Comparison of ENCODE assay signal across 9 cellular contexts in genomic region chr16:970766-971581, GRCh38. TPM values are rescaled to one million over a fixed set of nuclear protein-coding genes. Genes with fewer than 3 reads are reported as not detected.
DNase-seq lines count a peak whose midpoint lies in the region; ATAC-seq, FAIRE-seq and TF ChIP-seq lines count a peak whose summit lies in the region.
"Had no signal": no experiment of that assay in that cellular context is flagged by ENCODE, and none has a peak within 500 bp of the region (broad histone marks: within the 10 kb centered on the region; RNA-seq: fewer than 3 reads in every experiment).

Gene LMF1 (minus strand): TSS chr16:970984. CDS start chr16:970980, 4 bp downstream.

- H2AFZ ChIP-seq in HepG2 (ENCODE audit: low read length): no peak within 1 kb of the TSS

- H3K9me3 ChIP-seq in HepG2 (ENCODE audit: low read length): no peaks in the 10 kb centered on the region

- WGBS in HepG2 (ENCODE audit: low lambda C conversion rate): 3% methylated on average over 15 of the region's 71 CpGs

- peak within 1 kb of the TSS; percentile 84 for H3K27ac ChIP-seq in HepG2 (ENCODE audit: extremely low read length, insufficient read depth, low read length)

- ATAC-seq in GM18907 (IDR thresholded peaks at IDR 0.05; ENCODE audit: unreplicated experiment): peak; percentile 80
- peak; percentile 73 for ATAC-seq in HG03135 (IDR thresholded peaks at IDR 0.05; ENCODE audit: unreplicated experiment)
- peak; percentile 77 for ATAC-seq in HepG2

- H3K4me3 Mint-ChIP-seq in activated CD4-positive, alpha-beta T cell treated with anti-CD3 and anti-CD28 coated beads, Interleukin-2, amount 10 ng/mL, durations not matched to agents 7 days and 5 days: peak within 1 kb of the TSS; percentile 73

- no peaks in the 10 kb centered on the region for H3K79me2 ChIP-seq in HepG2 (ENCODE audit: insufficient read depth, low read length)

- CTCF ChIA-PET in activated CD4-positive, alpha-beta T cell treated with anti-CD3 and anti-CD28 coated beads, Interleukin-2, amount 10 ng/mL, durations not matched to agents 7 days and 5 days (lab: Charles Lee): interaction anchor here (1.4 kb wide), 1 partner anchor 11 kb away, joined by 5 read pairs; the partner anchor contains the start of gene SOX8
- CTCF ChIA-PET in HepG2 (lab: Yijun Ruan, JAX; ENCODE audit: low intra/inter-chr PET ratio, low total read pairs): no interaction called here

- H3K27me3 ChIP-seq in HepG2 (ENCODE audit: control insufficient read depth in 1 of 2, insufficient read depth in 2 of 2, low read length in 2 of 2): peaks cover 4 to 25% of the 10 kb centered on the region in 2 experiments; a peak in 4 of 5 replicates

- DNase-seq in AG08396 (ENCODE audit: low spot score) (peak; percentile 100), NCI-H524 treated with DMSO at 0.1 percent for 48 hours (lab: John Stamatoyannopoulos, UW) (peak; percentile 13), dedifferentiated amniotic fluid mesenchymal stem cell (ENCODE audit: extremely low spot score) (peak; percentile 81), HepG2 (ENCODE audit: low spot score) (peak; percentile 81)
- DNase-seq in activated CD4-positive, alpha-beta T cell treated with anti-CD3 and anti-CD28 coated beads, Interleukin-2, amount 10 ng/mL, durations not matched to agents 7 days and 5 days: peak; percentile 96
- peak; percentile 94 for DNase-seq in stimulated activated CD4-positive, alpha-beta T cell treated with anti-CD3 and anti-CD28 coated beads, Interleukin-2, amount 100 ng/mL, for 4 hours (ENCODE audit: low read depth)

- peaks cover 7% of the 10 kb centered on the region for H3K36me3 Mint-ChIP-seq in activated CD4-positive, alpha-beta T cell treated with anti-CD3 and anti-CD28 coated beads, Interleukin-2, amount 10 ng/mL, durations not matched to agents 7 days and 5 days (ENCODE audit: low read depth)

- TF ChIP-seq POLR2A in HepG2 (IDR thresholded peaks at IDR 0.05; ENCODE audit: insufficient read depth in 1 of 2, low read depth in 2 of 2, low read length in 2 of 2): peak; percentile 66 to 95

- FAIRE-seq in HepG2 (lab: Jason Lieb, UNC): no peak

- H3K36me3 ChIP-seq in HepG2 (replicated peaks in 1 of 2; ENCODE audit: control insufficient read depth in 1 of 2, insufficient read depth in 2 of 2, low read length in 2 of 2): 0 out of 5 replicates have a peak, but pooled peaks cover 0 to 1% of the 10 kb centered on the region in 2 experiments

- H4K20me1 ChIP-seq in HepG2 (ENCODE audit: insufficient read depth, low read length): no peaks in the 10 kb centered on the region; the same call in 1 of the 2 replicates

- in situ Hi-C loops in HepG2 (cut with HindIII; ENCODE audit: extremely low pct_ligation_motif_present, low pct_unique_long_range_greater_than_20kb): no loop called here

- peak within 1 kb of the TSS; percentile 79 for H3K27ac Mint-ChIP-seq in activated CD4-positive, alpha-beta T cell treated with anti-CD3 and anti-CD28 coated beads, Interleukin-2, amount 10 ng/mL, durations not matched to agents 7 days and 5 days

- peak; percentile 19; the same call in 1 of the 2 replicates for TF ChIP-seq RAD21 in HepG2 (CRISPR knock-in tag; IDR thresholded peaks at IDR 0.05)

- H3K4me3 ChIP-seq in HepG2 (replicated peaks in 1 of 3; ENCODE audit: insufficient read depth in 1 of 3, low read depth in 2 of 3, low read length in 3 of 3): peak within 1 kb of the TSS; percentile 83 to 95 (median 86)

- H3K4me2 ChIP-seq in HepG2 (ENCODE audit: low read depth, low read length): peak within 1 kb of the TSS; percentile 99

- POLR2A ChIA-PET in activated CD4-positive, alpha-beta T cell treated with anti-CD3 and anti-CD28 coated beads, Interleukin-2, amount 10 ng/mL, durations not matched to agents 7 days and 5 days (lab: Charles Lee): no interaction called here
- POLR2A ChIA-PET in HepG2 (lab: Yijun Ruan, JAX): interaction anchor here (0.6 to 2.6 kb wide), 4 partner anchors 10 to 183 kb away, joined by 4 to 38 read pairs (median 6); partner anchors contain the start of genes CHTF18, RPUSD1 and SOX8

- peak within 1 kb of the TSS; percentile 91 for H3K9ac ChIP-seq in HepG2 (ENCODE audit: insufficient read depth, low read depth, low read length)

- no peaks in the 10 kb centered on the region for H3K9me3 Mint-ChIP-seq in activated CD4-positive, alpha-beta T cell treated with anti-CD3 and anti-CD28 coated beads, Interleukin-2, amount 10 ng/mL, durations not matched to agents 7 days and 5 days

- H3K4me1 ChIP-seq in HepG2 (ENCODE audit: insufficient read depth, low read length): peaks cover 65% of the 10 kb centered on the region

- TF ChIP-seq EP300 in HepG2 (IDR thresholded peaks at IDR 0.05; ENCODE audit: low read depth in 2 of 2, low read length in 2 of 2) (no peak), HepG2 (CRISPR knock-in tag; IDR thresholded peaks at IDR 0.05; ENCODE audit: borderline replicate concordance) (peak; percentile 32)

- BruUV-seq in HepG2 (replicated peaks; lab: Mats Ljungman, UMichigan): no TSS peak

- H3K27me3 Mint-ChIP-seq in activated CD4-positive, alpha-beta T cell treated with anti-CD3 and anti-CD28 coated beads, Interleukin-2, amount 10 ng/mL, durations not matched to agents 7 days and 5 days: peaks cover 5% of the 10 kb centered on the region

- TF ChIP-seq CTCF in HepG2 (CRISPR knock-in tag; IDR thresholded peaks at IDR 0.05): no peak; the same call in 1 of the 2 replicates

- intact Hi-C loops in HepG2 (cut with micrococcal nuclease; ENCODE audit: unreplicated experiment): loop anchor here (5.0 kb wide), 1 partner anchor 84 kb away; no protein-coding TSS in a partner anchor

- peaks cover 22% of the 10 kb centered on the region for H3K4me1 Mint-ChIP-seq in activated CD4-positive, alpha-beta T cell treated with anti-CD3 and anti-CD28 coated beads, Interleukin-2, amount 10 ng/mL, durations not matched to agents 7 days and 5 days

TF ChIP-seq in HepG2, 621 proteins besides CTCF, POLR2A, EP300 and RAD21 (continues in another document):
- peak; percentile 68 for TF ChIP-seq HNRNPH1 (optimal IDR thresholded peaks at IDR 0.05; ENCODE audit: low read depth, low read length)
- TF ChIP-seq ZNF737 (CRISPR knock-in tag; IDR thresholded peaks at IDR 0.05; ENCODE audit: borderline replicate concordance): no peak
- peak; percentile 83; the same call in 1 of the 2 replicates for TF ChIP-seq TIGD3 (CRISPR knock-in tag; IDR thresholded peaks at IDR 0.05; ENCODE audit: borderline replicate concordance)
- peak; percentile 71; the same call in 1 of the 2 replicates for TF ChIP-seq ZZZ3 (CRISPR knock-in tag; IDR thresholded peaks at IDR 0.05; ENCODE audit: borderline replicate concordance)
- TF ChIP-seq ZNF597 (CRISPR knock-in tag; IDR thresholded peaks at IDR 0.05): no peak
- peak; percentile 86; the same call in 1 of the 2 replicates for TF ChIP-seq DNMT3B (CRISPR knock-in tag; conservative IDR thresholded peaks at IDR 0.05)

RNA-seq across cellular contexts. Expression of gene LMF1, which starts in this region (rescaled TPM):
- total RNA-seq in activated CD4-positive, alpha-beta T cell treated with anti-CD3 and anti-CD28 coated beads, Interleukin-2, amount 10 ng/mL, durations not matched to agents 7 days and 5 days: 10 to 100 TPM; 20.5 to 23.0 TPM
- total RNA-seq in HepG2 (2016; rRNA removed; fragmentation: Illumina TruSeq; extraction: Trizol): 2.3 and 6.8 TPM in 2 replicates
- total RNA-seq in HepG2 (2016; cell fraction: cytosol; rRNA removed; fragmentation: Illumina TruSeq; extraction: Trizol; ENCODE audit: low read depth): 23.4 and 25.3 TPM in 2 replicates
- 1.7 and 5.9 TPM in 2 replicates for total RNA-seq in HepG2 (2016; cell fraction: insoluble cytoplasmic fraction; rRNA removed; fragmentation: Illumina TruSeq; extraction: Trizol)
- 6.7 and 7.2 TPM in 2 replicates for total RNA-seq in HepG2 (2016; cell fraction: membrane; rRNA removed; fragmentation: Illumina TruSeq; extraction: Trizol)
- total RNA-seq in HepG2 (2016; cell fraction: nucleus; rRNA removed; fragmentation: Illumina TruSeq; extraction: Trizol): 6.8 and 8.9 TPM in 2 replicates
- 8.5 and 13.7 TPM in 2 replicates for polyA plus RNA-seq in HepG2 (2011; rRNA removed)
- polyA plus RNA-seq in HepG2 (2011; cell fraction: cytosol; rRNA removed): 6.6 and 9.1 TPM in 2 replicates
- polyA plus RNA-seq in HepG2 (2011; cell fraction: nucleus; rRNA removed): 21.9 and 22.4 TPM in 2 replicates
- 7.4 and 13.7 TPM in 2 replicates for polyA plus RNA-seq in HepG2 (2012)
- polyA plus RNA-seq in HepG2 (2016; cell fraction: cytosol; fragmentation: Illumina TruSeq; extraction: Trizol; ENCODE audit: low read depth): 1.2 and 1.4 TPM in 2 replicates
- polyA plus RNA-seq in HepG2 (2016; cell fraction: insoluble cytoplasmic fraction; fragmentation: Illumina TruSeq; extraction: Trizol; ENCODE audit: low read depth): 1.7 and 1.8 TPM in 2 replicates
- polyA plus RNA-seq in HepG2 (2016; cell fraction: membrane; fragmentation: Illumina TruSeq; extraction: Trizol; ENCODE audit: low read depth): 1.1 and 1.4 TPM in 2 replicates
- polyA plus RNA-seq in HepG2 (2016; cell fraction: nucleus; fragmentation: Illumina TruSeq; extraction: Trizol; ENCODE audit: insufficient read depth, low read depth): 9.6 and 11.1 TPM in 2 replicates
- polyA minus RNA-seq in HepG2 (2011; rRNA and poly(A)+ RNA removed; ENCODE audit: low replicate concordance): 30.2 and 40.1 TPM in 2 replicates
- 10.7 and 15.0 TPM in 2 replicates for polyA minus RNA-seq in HepG2 (2011; cell fraction: cytosol; rRNA and poly(A)+ RNA removed)
- 13.4 and 17.4 TPM in 2 replicates for polyA minus RNA-seq in HepG2 (2011; cell fraction: nucleus; rRNA and poly(A)+ RNA removed)
- total RNA-seq: HT1080 had no signal

Comparison
In these comparisons a context has a peak if more than half of its experiments do, and no peak if none do; other contexts are left out.
1. Peak in every context shown above with its lines: DNase-seq, ATAC-seq, H3K4me3 ChIP-seq and H3K27ac ChIP-seq.
2. DNase-seq: peak in every context shown above with its lines; median percentile 100 in AG08396; 96 in activated CD4-positive, alpha-beta T cell treated with anti-CD3 and anti-CD28 coated beads, Interleukin-2, amount 10 ng/mL, durations not matched to agents 7 days and 5 days; 94 in stimulated activated CD4-positive, alpha-beta T cell treated with anti-CD3 and anti-CD28 coated beads, Interleukin-2, amount 100 ng/mL, for 4 hours; 81 in dedifferentiated amniotic fluid mesenchymal stem cell; 81 in HepG2; 13 in NCI-H524 treated with DMSO at 0.1 percent for 48 hours.